In the genomic region with DNA sequence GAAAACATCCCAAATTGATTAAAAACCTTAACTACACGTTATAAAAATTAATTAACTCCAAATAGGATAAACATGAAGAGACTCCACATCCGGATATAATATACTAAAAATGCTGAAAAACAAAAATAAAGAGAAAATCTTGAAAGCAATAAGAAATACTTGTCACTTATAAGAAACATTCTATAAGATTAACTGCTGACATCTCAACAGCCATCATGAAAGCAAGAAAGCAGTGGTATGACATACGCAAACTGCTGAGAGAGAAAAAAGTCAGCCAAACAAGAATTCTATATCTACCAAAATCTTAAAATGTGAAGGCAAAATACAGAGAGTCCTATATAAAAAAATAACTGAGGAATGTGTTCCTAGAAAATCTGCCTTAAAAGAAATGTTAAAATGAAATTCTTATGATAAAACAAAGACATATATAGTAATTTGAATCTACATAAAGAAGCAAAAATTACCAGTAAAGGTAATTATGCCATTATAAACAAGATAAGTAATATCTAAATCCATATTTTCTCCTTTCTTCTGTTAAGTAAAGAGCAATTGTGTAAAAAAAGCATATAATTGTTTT, we compare ENCODE assay signal across 1 cellular context.
TF ChIP-seq lines count a peak whose summit lies in the region.

No MANE protein-coding gene starts in this region.

TF ChIP-seq in GM23338, 12 proteins besides CTCF, POLR2A, EP300 and RAD21 (continued from another document):
- TF ChIP-seq, protein P1, sequence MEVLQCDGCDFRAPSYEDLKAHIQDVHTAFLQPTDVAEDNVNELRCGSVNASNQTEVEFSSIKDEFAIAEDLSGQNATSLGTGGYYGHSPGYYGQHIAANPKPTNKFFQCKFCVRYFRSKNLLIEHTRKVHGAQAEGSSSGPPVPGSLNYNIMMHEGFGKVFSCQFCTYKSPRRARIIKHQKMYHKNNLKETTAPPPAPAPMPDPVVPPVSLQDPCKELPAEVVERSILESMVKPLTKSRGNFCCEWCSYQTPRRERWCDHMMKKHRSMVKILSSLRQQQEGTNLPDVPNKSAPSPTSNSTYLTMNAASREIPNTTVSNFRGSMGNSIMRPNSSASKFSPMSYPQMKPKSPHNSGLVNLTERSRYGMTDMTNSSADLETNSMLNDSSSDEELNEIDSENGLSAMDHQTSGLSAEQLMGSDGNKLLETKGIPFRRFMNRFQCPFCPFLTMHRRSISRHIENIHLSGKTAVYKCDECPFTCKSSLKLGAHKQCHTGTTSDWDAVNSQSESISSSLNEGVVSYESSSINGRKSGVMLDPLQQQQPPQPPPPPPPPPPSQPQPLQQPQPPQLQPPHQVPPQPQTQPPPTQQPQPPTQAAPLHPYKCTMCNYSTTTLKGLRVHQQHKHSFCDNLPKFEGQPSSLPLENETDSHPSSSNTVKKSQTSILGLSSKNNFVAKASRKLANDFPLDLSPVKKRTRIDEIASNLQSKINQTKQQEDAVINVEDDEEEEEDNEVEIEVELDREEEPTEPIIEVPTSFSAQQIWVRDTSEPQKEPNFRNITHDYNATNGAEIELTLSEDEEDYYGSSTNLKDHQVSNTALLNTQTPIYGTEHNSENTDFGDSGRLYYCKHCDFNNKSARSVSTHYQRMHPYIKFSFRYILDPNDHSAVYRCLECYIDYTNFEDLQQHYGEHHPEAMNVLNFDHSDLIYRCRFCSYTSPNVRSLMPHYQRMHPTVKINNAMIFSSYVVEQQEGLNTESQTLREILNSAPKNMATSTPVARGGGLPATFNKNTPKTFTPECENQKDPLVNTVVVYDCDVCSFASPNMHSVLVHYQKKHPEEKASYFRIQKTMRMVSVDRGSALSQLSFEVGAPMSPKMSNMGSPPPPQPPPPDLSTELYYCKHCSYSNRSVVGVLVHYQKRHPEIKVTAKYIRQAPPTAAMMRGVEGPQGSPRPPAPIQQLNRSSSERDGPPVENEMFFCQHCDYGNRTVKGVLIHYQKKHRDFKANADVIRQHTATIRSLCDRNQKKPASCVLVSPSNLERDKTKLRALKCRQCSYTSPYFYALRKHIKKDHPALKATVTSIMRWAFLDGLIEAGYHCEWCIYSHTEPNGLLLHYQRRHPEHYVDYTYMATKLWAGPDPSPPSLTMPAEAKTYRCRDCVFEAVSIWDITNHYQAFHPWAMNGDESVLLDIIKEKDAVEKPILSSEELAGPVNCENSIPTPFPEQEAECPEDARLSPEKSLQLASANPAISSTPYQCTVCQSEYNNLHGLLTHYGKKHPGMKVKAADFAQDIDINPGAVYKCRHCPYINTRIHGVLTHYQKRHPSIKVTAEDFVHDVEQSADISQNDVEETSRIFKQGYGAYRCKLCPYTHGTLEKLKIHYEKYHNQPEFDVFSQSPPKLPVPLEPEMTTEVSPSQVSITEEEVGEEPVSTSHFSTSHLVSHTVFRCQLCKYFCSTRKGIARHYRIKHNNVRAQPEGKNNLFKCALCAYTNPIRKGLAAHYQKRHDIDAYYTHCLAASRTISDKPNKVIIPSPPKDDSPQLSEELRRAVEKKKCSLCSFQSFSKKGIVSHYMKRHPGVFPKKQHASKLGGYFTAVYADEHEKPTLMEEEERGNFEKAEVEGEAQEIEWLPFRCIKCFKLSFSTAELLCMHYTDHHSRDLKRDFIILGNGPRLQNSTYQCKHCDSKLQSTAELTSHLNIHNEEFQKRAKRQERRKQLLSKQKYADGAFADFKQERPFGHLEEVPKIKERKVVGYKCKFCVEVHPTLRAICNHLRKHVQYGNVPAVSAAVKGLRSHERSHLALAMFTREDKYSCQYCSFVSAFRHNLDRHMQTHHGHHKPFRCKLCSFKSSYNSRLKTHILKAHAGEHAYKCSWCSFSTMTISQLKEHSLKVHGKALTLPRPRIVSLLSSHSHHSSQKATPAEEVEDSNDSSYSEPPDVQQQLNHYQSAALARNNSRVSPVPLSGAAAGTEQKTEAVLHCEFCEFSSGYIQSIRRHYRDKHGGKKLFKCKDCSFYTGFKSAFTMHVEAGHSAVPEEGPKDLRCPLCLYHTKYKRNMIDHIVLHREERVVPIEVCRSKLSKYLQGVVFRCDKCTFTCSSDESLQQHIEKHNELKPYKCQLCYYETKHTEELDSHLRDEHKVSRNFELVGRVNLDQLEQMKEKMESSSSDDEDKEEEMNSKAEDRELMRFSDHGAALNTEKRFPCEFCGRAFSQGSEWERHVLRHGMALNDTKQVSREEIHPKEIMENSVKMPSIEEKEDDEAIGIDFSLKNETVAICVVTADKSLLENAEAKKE (CRISPR knock-in tag; IDR thresholded peaks at IDR 0.05) = no peak
- TF ChIP-seq, protein P2, sequence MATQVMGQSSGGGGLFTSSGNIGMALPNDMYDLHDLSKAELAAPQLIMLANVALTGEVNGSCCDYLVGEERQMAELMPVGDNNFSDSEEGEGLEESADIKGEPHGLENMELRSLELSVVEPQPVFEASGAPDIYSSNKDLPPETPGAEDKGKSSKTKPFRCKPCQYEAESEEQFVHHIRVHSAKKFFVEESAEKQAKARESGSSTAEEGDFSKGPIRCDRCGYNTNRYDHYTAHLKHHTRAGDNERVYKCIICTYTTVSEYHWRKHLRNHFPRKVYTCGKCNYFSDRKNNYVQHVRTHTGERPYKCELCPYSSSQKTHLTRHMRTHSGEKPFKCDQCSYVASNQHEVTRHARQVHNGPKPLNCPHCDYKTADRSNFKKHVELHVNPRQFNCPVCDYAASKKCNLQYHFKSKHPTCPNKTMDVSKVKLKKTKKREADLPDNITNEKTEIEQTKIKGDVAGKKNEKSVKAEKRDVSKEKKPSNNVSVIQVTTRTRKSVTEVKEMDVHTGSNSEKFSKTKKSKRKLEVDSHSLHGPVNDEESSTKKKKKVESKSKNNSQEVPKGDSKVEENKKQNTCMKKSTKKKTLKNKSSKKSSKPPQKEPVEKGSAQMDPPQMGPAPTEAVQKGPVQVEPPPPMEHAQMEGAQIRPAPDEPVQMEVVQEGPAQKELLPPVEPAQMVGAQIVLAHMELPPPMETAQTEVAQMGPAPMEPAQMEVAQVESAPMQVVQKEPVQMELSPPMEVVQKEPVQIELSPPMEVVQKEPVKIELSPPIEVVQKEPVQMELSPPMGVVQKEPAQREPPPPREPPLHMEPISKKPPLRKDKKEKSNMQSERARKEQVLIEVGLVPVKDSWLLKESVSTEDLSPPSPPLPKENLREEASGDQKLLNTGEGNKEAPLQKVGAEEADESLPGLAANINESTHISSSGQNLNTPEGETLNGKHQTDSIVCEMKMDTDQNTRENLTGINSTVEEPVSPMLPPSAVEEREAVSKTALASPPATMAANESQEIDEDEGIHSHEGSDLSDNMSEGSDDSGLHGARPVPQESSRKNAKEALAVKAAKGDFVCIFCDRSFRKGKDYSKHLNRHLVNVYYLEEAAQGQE (IDR thresholded peaks at IDR 0.05; ENCODE audit: unreplicated experiment) = no peak
- no peak for TF ChIP-seq JUNB (IDR thresholded peaks at IDR 0.05; ENCODE audit: unreplicated experiment)
- no peak for TF ChIP-seq NANOG (IDR thresholded peaks at IDR 0.05; ENCODE audit: borderline replicate concordance)
- no peak for TF ChIP-seq CREB1 (CRISPR knock-in tag; IDR thresholded peaks at IDR 0.05; ENCODE audit: low read depth)
- no peak for TF ChIP-seq POLR2AphosphoS5 (IDR thresholded peaks at IDR 0.05; ENCODE audit: low read depth)
- TF ChIP-seq, protein P3, sequence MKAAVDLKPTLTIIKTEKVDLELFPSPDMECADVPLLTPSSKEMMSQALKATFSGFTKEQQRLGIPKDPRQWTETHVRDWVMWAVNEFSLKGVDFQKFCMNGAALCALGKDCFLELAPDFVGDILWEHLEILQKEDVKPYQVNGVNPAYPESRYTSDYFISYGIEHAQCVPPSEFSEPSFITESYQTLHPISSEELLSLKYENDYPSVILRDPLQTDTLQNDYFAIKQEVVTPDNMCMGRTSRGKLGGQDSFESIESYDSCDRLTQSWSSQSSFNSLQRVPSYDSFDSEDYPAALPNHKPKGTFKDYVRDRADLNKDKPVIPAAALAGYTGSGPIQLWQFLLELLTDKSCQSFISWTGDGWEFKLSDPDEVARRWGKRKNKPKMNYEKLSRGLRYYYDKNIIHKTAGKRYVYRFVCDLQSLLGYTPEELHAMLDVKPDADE (IDR thresholded peaks at IDR 0.05) = no peak
TF ChIP-seq in GM23338: peak in this region for 0.
